Comparison of ENCODE assay signal across 7 cellular contexts in the genomic region with DNA sequence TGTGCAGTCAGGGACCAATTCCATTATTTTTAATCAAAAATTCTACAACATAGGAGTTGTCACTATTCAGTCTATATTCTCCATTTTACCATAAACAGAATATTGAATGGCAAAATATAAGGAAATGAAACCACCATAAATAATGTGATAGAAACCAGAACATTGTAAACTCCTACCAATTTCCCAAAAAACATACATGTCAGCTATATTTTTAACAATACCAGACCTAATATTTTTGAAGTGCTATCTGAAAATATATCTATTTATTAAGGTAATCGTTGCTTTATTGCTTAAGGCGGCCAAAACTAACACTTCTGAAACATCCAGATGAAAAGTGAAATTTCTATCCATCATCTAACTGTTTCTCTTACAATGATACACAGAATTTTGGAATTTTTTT.
"Had no signal": no experiment of that assay in that cellular context is flagged by ENCODE, and none has a peak within 500 bp of the region (broad histone marks: within the 10 kb centered on the region; RNA-seq: fewer than 3 reads in every experiment).

No MANE protein-coding gene starts in this region.

- FAIRE-seq: H1, H54, HTR-8/SVneo had no signal

- DNase-seq: H9, HCEC 1CT, KBM-7 had no signal

- H2AFZ ChIP-seq: GM23338 had no signal

- ATAC-seq: GM23338 had no signal

- H3K4me3 ChIP-seq: GM23338 had no signal

- H3K4me2 ChIP-seq: GM23338 had no signal
